Comparison of ENCODE assay signal across 1 cellular context in the genomic region with DNA sequence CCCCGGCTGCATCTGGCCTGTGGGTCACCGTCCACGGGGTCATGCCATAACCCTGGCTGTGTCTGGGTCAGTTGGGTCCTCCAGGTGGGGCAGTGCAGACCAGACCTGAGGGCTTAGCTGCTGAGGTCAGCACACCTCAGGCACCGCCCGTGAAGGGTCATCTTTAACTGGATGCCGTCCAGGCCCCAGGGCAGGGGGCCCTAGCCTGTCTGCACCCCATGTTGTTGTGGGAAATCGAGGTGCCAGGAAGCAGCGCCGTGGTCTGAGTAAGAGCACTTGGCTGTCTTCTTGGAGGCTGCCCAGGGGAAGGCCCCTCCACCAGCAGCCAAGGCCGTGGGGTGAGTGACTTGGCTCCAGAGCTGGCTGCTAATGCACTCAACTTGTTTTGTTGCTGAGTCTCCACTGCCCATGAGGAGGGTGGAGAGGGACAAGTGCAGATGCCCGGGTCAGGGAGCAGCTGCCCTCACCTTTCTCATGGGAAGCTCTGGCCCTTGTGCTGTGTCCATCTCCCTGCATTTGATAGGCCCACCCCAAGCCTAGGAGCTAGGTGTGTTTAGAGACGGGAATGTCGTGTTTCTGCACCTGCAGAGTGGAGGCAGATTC.
TF ChIP-seq lines count a peak whose summit lies in the region.

No MANE protein-coding gene starts in this region.

TF ChIP-seq in H1, 55 proteins besides CTCF, POLR2A, EP300 and RAD21:
- TF ChIP-seq BACH1 (IDR thresholded peaks at IDR 0.05; ENCODE audit: low read length), result no peak
- TF ChIP-seq KDM5A (IDR thresholded peaks at IDR 0.05; ENCODE audit: low read length), result no peak
- no peak for TF ChIP-seq SP2 (IDR thresholded peaks at IDR 0.05; ENCODE audit: low read length)
- TF ChIP-seq MAFK (IDR thresholded peaks at IDR 0.05; ENCODE audit: low read depth, low read length), result no peak
- no peak for TF ChIP-seq CHD1 (IDR thresholded peaks at IDR 0.05; ENCODE audit: low read depth, low read length)
- 0 out of 2 replicates have a peak, but pooled peaks have one; percentile 41 for TF ChIP-seq CBX5 (IDR thresholded peaks at IDR 0.05; ENCODE audit: low read depth, low read length)
TF ChIP-seq in H1: peak in this region for 1.
